ENCODE assay signal across 1 cellular context in genomic region chr15:89809093-89809786, GRCh38.
TF ChIP-seq lines count a peak whose summit lies in the region.

No MANE protein-coding gene starts in this region.

TF ChIP-seq in HepG2, 621 proteins besides CTCF, POLR2A, EP300 and RAD21 (continued from another document and continues in another):
- TF ChIP-seq ZNF672 (CRISPR knock-in tag; IDR thresholded peaks at IDR 0.05) (no peak), FOXM1 (CRISPR knock-in tag; IDR thresholded peaks at IDR 0.05) (no peak), HIVEP1 (CRISPR knock-in tag; IDR thresholded peaks at IDR 0.05) (peak; percentile 55; the same call in 1 of the 2 replicates), FUBP1 (CRISPR knock-in tag; IDR thresholded peaks at IDR 0.05; ENCODE audit: borderline replicate concordance) (no peak), ZNF740 (CRISPR knock-in tag; IDR thresholded peaks at IDR 0.05) (no peak), ZNF510 (CRISPR knock-in tag; IDR thresholded peaks at IDR 0.05; ENCODE audit: low read depth) (peak; percentile 75; the same call in 1 of the 2 replicates), HDAC2 (CRISPR knock-in tag; IDR thresholded peaks at IDR 0.05) (peak; percentile 91), CBX2 (IDR thresholded peaks at IDR 0.05; ENCODE audit: low read depth, low read length) (no peak), CBX2 (CRISPR knock-in tag; IDR thresholded peaks at IDR 0.05; ENCODE audit: low read depth) (no peak), HMGXB4 (CRISPR knock-in tag; IDR thresholded peaks at IDR 0.05; ENCODE audit: borderline replicate concordance in 1 of 2, low read depth in 1 of 2) (0 out of 4 replicates have a peak, but pooled peaks of 1 of the 2 experiments have one; percentile 38), ZNF597 (CRISPR knock-in tag; IDR thresholded peaks at IDR 0.05) (no peak), SMC3 (IDR thresholded peaks at IDR 0.05; ENCODE audit: low read length) (0 out of 2 replicates have a peak, but pooled peaks have one; percentile 4), FOXA1 (IDR thresholded peaks at IDR 0.05) (no peak), FOXA1 (CRISPR knock-in tag; IDR thresholded peaks at IDR 0.05) (peak; percentile 89), SNAPC4 (CRISPR knock-in tag; IDR thresholded peaks at IDR 0.05) (no peak), ARID4A (CRISPR knock-in tag; IDR thresholded peaks at IDR 0.05; ENCODE audit: borderline replicate concordance) (peak; percentile 65; the same call in 1 of the 2 replicates), KDM6A (CRISPR knock-in tag; IDR thresholded peaks at IDR 0.05; ENCODE audit: low read depth) (peak; percentile 85), BCLAF1 (IDR thresholded peaks at IDR 0.05) (no peak), ZNF816 (CRISPR knock-in tag; IDR thresholded peaks at IDR 0.05; ENCODE audit: borderline replicate concordance) (no peak), NFRKB (IDR thresholded peaks at IDR 0.05) (no peak), ARNTL (CRISPR knock-in tag; IDR thresholded peaks at IDR 0.05) (peak; percentile 63; the same call in 1 of the 2 replicates), SRY (CRISPR knock-in tag; IDR thresholded peaks at IDR 0.05) (0 out of 2 replicates have a peak, but pooled peaks have one; percentile 40), RXRA (CRISPR knock-in tag; IDR thresholded peaks at IDR 0.05) (peak; percentile 28; the same call in 1 of the 2 replicates), KDM2A (CRISPR knock-in tag; IDR thresholded peaks at IDR 0.05; ENCODE audit: borderline replicate concordance, low read depth) (no peak), KLF9 (CRISPR knock-in tag; IDR thresholded peaks at IDR 0.05; ENCODE audit: low read depth) (no peak), NFKBIZ (CRISPR knock-in tag; IDR thresholded peaks at IDR 0.05) (no peak), ZNF317 (CRISPR knock-in tag; IDR thresholded peaks at IDR 0.05) (peak; percentile 27; the same call in 1 of the 2 replicates), ZSCAN21 (CRISPR knock-in tag; IDR thresholded peaks at IDR 0.05; ENCODE audit: borderline replicate concordance) (no peak), KDM1A (CRISPR knock-in tag; IDR thresholded peaks at IDR 0.05) (no peak), ZFP36L2 (CRISPR knock-in tag; IDR thresholded peaks at IDR 0.05) (no peak), PHF8 (CRISPR knock-in tag; IDR thresholded peaks at IDR 0.05) (peak; percentile 37), FOXK1 (CRISPR knock-in tag; IDR thresholded peaks at IDR 0.05; ENCODE audit: borderline replicate concordance, low read depth) (peak; percentile 15; the same call in 1 of the 2 replicates), ZMYM2 (CRISPR knock-in tag; IDR thresholded peaks at IDR 0.05) (0 out of 2 replicates have a peak, but pooled peaks have one; percentile 22), ZNF629 (CRISPR knock-in tag; conservative IDR thresholded peaks at IDR 0.05) (no peak), DRAP1 (CRISPR knock-in tag; IDR thresholded peaks at IDR 0.05) (no peak), ZNF558 (CRISPR knock-in tag; IDR thresholded peaks at IDR 0.05; ENCODE audit: borderline replicate concordance) (no peak), ZNF24 (IDR thresholded peaks at IDR 0.05) (no peak), ZFP82 (CRISPR knock-in tag; IDR thresholded peaks at IDR 0.05; ENCODE audit: borderline replicate concordance) (no peak), TGIF2 (CRISPR knock-in tag; IDR thresholded peaks at IDR 0.05) (peak; percentile 11; the same call in 1 of the 2 replicates), MTERF4 (CRISPR knock-in tag; IDR thresholded peaks at IDR 0.05) (no peak; the same call in 1 of the 2 replicates), GATAD1 (CRISPR knock-in tag; IDR thresholded peaks at IDR 0.05) (no peak), TFDP1 (CRISPR knock-in tag; IDR thresholded peaks at IDR 0.05; ENCODE audit: borderline replicate concordance) (no peak), ZNF605 (CRISPR knock-in tag; IDR thresholded peaks at IDR 0.05) (peak; percentile 95), ARNT2 (CRISPR knock-in tag; IDR thresholded peaks at IDR 0.05; ENCODE audit: low read depth) (peak; percentile 64), ZNF282 (IDR thresholded peaks at IDR 0.05; ENCODE audit: partially characterized antibody) (no peak)
